30 cellular contexts compared by ENCODE assay signal in the genomic region with DNA sequence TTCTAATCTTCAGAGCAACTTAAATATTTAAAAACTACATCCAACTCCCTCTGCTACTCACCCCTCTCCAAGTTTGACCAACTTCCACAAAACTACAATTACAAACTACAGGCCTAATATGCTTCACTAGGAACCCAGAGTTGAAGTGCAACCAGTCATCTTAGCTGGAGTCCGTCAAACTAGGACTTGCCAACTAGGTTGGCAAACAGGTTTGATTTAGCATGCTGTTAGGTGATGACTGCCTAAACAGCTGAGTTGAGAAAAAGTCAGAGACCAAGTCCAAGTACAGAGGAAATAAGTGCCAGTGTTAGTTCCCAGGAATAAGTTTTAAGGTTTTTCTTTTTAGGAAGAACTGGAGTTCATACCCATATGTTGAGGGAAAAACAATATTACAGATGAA.
"Had no signal": no experiment of that assay in that cellular context is flagged by ENCODE, and none has a peak within 500 bp of the region (broad histone marks: within the 10 kb centered on the region; RNA-seq: fewer than 3 reads in every experiment).

No MANE protein-coding gene starts in this region.

- H3K27ac ChIP-seq: ascending aorta, VCaP had no signal

- H3K4me3 ChIP-seq: ascending aorta had no signal

- H3K36me3 ChIP-seq: ascending aorta had no signal

- H3K4me1 ChIP-seq: ascending aorta had no signal

- FAIRE-seq: TTC549 had no signal

- H3K9me3 ChIP-seq: ascending aorta had no signal

- H3K27me3 ChIP-seq: ascending aorta had no signal

- ATAC-seq: activated CD8-positive, alpha-beta T cell treated with anti-CD3 and anti-CD28 coated beads for 36 hours; activated naive CD4-positive, alpha-beta T cell treated with anti-CD3 and anti-CD28 coated beads, Interleukin-2, amount 50 U/mL, for 72 hours; activated T-cell treated with anti-CD3 and anti-CD28 coated beads, Interleukin-2, amount 50 U/mL, for 4 hours; activated T-cell treated with anti-CD3 and anti-CD28 coated beads, Interleukin-2, amount 50 U/mL, for 72 hours; activated T-helper 17 cell treated with anti-CD3 and anti-CD28 coated beads, Interleukin-2, amount 50 U/mL, for 72 hours had no signal

- DNase-seq: activated B cell treated with CpG ODN at 0.5 μM for 24 hours; activated CD4-positive, alpha-beta memory T cell treated with anti-CD3 and anti-CD28 coated beads for 36 hours; activated CD4-positive, alpha-beta T cell treated with anti-CD3 and anti-CD28 coated beads for 4 hours; activated CD4-positive, alpha-beta T cell treated with anti-CD3 and anti-CD28 coated beads, Interleukin-2, amount 10 ng/mL, durations not matched to agents 24 days and 14 days; activated CD4-positive, alpha-beta T cell treated with anti-CD3 and anti-CD28 coated beads, Interleukin-2, amount 50 U/mL, for 1 hour; activated CD4-positive, alpha-beta T cell treated with anti-CD3 and anti-CD28 coated beads, Interleukin-2, amount 50 U/mL, for 4 hours; activated CD4-positive, CD25-positive, alpha-beta regulatory T cell treated with anti-CD3 and anti-CD28 coated beads, Interleukin-2, amount 50 U/mL, for 72 hours; activated CD8-positive, alpha-beta memory T cell treated with anti-CD3 and anti-CD28 coated beads, Interleukin-2, amount 50 U/mL, for 4 hours; activated CD8-positive, alpha-beta T cell treated with anti-CD3 and anti-CD28 coated beads for 36 hours; activated effector memory CD4-positive, alpha-beta T cell treated with anti-CD3 and anti-CD28 coated beads, Interleukin-2, amount 50 U/mL, for 16 hours; activated gamma-delta T cell treated with Interleukin-2 at 50 U/mL for 16 hours; activated naive CD4-positive, alpha-beta T cell; activated naive CD4-positive, alpha-beta T cell treated with anti-CD3 and anti-CD28 coated beads for 36 hours; activated naive CD4-positive, alpha-beta T cell treated with anti-CD3 and anti-CD28 coated beads, Interleukin-2, amount 50 U/mL, for 16 hours; activated naive CD8-positive, alpha-beta T cell treated with anti-CD3 and anti-CD28 coated beads for 36 hours; activated T-cell treated with anti-CD3 and anti-CD28 coated beads for 4 hours; activated T-cell treated with anti-CD3 and anti-CD28 coated beads, Interleukin-2, amount 50 U/mL, for 1 hour; activated T-cell treated with anti-CD3 and anti-CD28 coated beads, Interleukin-2, amount 50 U/mL, for 4 hours; activated T-cell treated with anti-CD3 and anti-CD28 coated beads, Interleukin-2, amount 50 U/mL, for 72 hours; amygdala; anterior cingulate cortex; central memory CD4-positive, alpha-beta T cell; T-helper 1 cell; T-helper 2 cell; T-helper 9 cell had no signal
